Comparison of ENCODE assay signal across 10 cellular contexts in genomic region chr4:153518637-153519384, GRCh38. TPM values are rescaled to one million over a fixed set of nuclear protein-coding genes. Genes with fewer than 3 reads are reported as not detected.
DNase-seq lines count a peak whose midpoint lies in the region; ATAC-seq, FAIRE-seq and TF ChIP-seq lines count a peak whose summit lies in the region.
"Had no signal": no experiment of that assay in that cellular context is flagged by ENCODE, and none has a peak within 500 bp of the region (broad histone marks: within the 10 kb centered on the region; RNA-seq: fewer than 3 reads in every experiment).

No MANE protein-coding gene starts in this region.

- H3K36me3 Mint-ChIP-seq in activated CD4-positive, alpha-beta memory T cell treated with anti-CD3 and anti-CD28 coated beads for 36 hours: no peaks in the 10 kb centered on the region
- H3K36me3 Mint-ChIP-seq: WTC11 had no signal

- H3K4me1 Mint-ChIP-seq in activated CD4-positive, alpha-beta memory T cell treated with anti-CD3 and anti-CD28 coated beads for 36 hours (ENCODE audit: low read depth): peaks cover 80% of the 10 kb centered on the region

- peak overlapping the region; percentile 81 for H3K27ac Mint-ChIP-seq in activated CD4-positive, alpha-beta memory T cell treated with anti-CD3 and anti-CD28 coated beads for 36 hours
- H3K27ac Mint-ChIP-seq: WTC11 had no signal

- H3K9me3 Mint-ChIP-seq in activated CD4-positive, alpha-beta memory T cell treated with anti-CD3 and anti-CD28 coated beads for 36 hours: no peaks in the 10 kb centered on the region
- H3K9me3 Mint-ChIP-seq: WTC11 had no signal

- H3K4me3 ChIP-seq in heart right ventricle (peak overlapping the region in 6 of 10 donors; percentile 2 to 23 (median 8)), small intestine (ENCODE audit: low read depth in 1 of 2, low read length in 2 of 2) (no peak overlapping the region)

- H3K27me3 Mint-ChIP-seq in activated CD4-positive, alpha-beta memory T cell treated with anti-CD3 and anti-CD28 coated beads for 36 hours: no peaks in the 10 kb centered on the region

- H3K27me3 ChIP-seq in heart right ventricle (no peaks in the 10 kb centered on the region), small intestine (ENCODE audit: control insufficient read depth in 2 of 2, insufficient read depth in 2 of 2, low read length in 2 of 2) (no peaks in the 10 kb centered on the region)

- POLR2A ChIA-PET in activated CD4-positive, alpha-beta memory T cell treated with anti-CD3 and anti-CD28 coated beads for 36 hours (lab: Charles Lee): interaction anchor here (0.8 to 2.5 kb wide), 3 partner anchors 16 to 53 kb away, joined by 4 to 8 read pairs (median 5); partner anchors contain the start of gene TMEM131L

- CTCF ChIA-PET in activated CD4-positive, alpha-beta memory T cell treated with anti-CD3 and anti-CD28 coated beads for 36 hours (lab: Charles Lee): interaction anchor here (0.7 to 2.1 kb wide), 4 partner anchors 13 to 86 kb away, joined by 3 to 6 read pairs (median 4); no protein-coding TSS in a partner anchor

- H3K27ac ChIP-seq in heart right ventricle (peak overlapping the region in 9 of 10 donors; percentile 15 to 69 (median 40)), small intestine (ENCODE audit: low read depth in 1 of 2, low read length in 1 of 2) (peak overlapping the region in 1 of 2 donors; percentile 85)

- peak overlapping the region; percentile 60 for H3K4me3 Mint-ChIP-seq in activated CD4-positive, alpha-beta memory T cell treated with anti-CD3 and anti-CD28 coated beads for 36 hours
- H3K4me3 Mint-ChIP-seq: WTC11 had no signal

- H3K36me3 ChIP-seq in heart right ventricle (peaks cover 0 to 6% (median 0%) of the 10 kb centered on the region in 9 donors), small intestine (ENCODE audit: control insufficient read depth in 2 of 2, insufficient read depth in 2 of 2, low read length in 2 of 2) (no peaks in the 10 kb centered on the region)

- DNase-seq in GM18507 (ENCODE audit: extremely low spot score, insufficient read length, low read depth) (no peak), heart right ventricle (no peak), small intestine (peak; percentile 62), NCI-H82 treated with DMSO at 0.1 percent for 48 hours (lab: John Stamatoyannopoulos, UW; ENCODE audit: unreplicated experiment) (no peak), NCI-H1105 (lab: John Stamatoyannopoulos, UW) (no peak), frontal cortex (ENCODE audit: low spot score in 2 of 2) (no peak)
- peak; percentile 29 for DNase-seq in activated CD4-positive, alpha-beta memory T cell treated with anti-CD3 and anti-CD28 coated beads for 36 hours
- DNase-seq: left cardiac atrium had no signal

- ATAC-seq in heart right ventricle (peak in 7 of 8 donors; percentile 21 to 62 (median 47)), GM18873 (IDR thresholded peaks at IDR 0.05; ENCODE audit: low FRiP score, unreplicated experiment) (no peak)
- ATAC-seq: WTC11 had no signal

- peak; percentile 89 for FAIRE-seq in GM18507 (lab: Jason Lieb, UNC)
- FAIRE-seq in small intestine (lab: Jason Lieb, UNC): no peak
- FAIRE-seq in frontal cortex (lab: Jason Lieb, UNC): no peak

- intact Hi-C loops in activated CD4-positive, alpha-beta memory T cell treated with anti-CD3 and anti-CD28 coated beads for 36 hours (cut with micrococcal nuclease): no loop called here
- intact Hi-C loops in heart right ventricle (cut with DNase I): loop anchor here in 1 of 10 donors (5.0 kb wide), 1 partner anchor 37 kb away; no protein-coding TSS in a partner anchor

- WGBS in heart right ventricle, 2 donors: 41 to 52% methylated on average over 9 of the region's 9 CpGs
- 9 to 37% (median 12%) methylated on average over 9 of the region's 9 CpGs for WGBS in small intestine, 3 donors

- H3K9me3 ChIP-seq in heart right ventricle: no peaks in the 10 kb centered on the region
- no peaks in the 10 kb centered on the region for H3K9me3 ChIP-seq in small intestine (ENCODE audit: control insufficient read depth, low read depth)

- H3K4me1 ChIP-seq in heart right ventricle (peaks cover 6 to 81% (median 48%) of the 10 kb centered on the region in 9 donors), small intestine (ENCODE audit: control insufficient read depth in 2 of 2, insufficient read depth in 1 of 2, low read depth in 1 of 2, low read length in 1 of 2) (peaks cover 3 to 15% of the 10 kb centered on the region in 2 donors)

- no peak for TF ChIP-seq CTCF in heart right ventricle (IDR thresholded peaks at IDR 0.05)

RNA-seq across cellular contexts. Expression of gene TMEM131L, which starts 52.7 kb away (rescaled TPM):
- total RNA-seq in activated CD4-positive, alpha-beta memory T cell treated with anti-CD3 and anti-CD28 coated beads for 36 hours: 10 to 100 TPM; 32.7 to 33.3 TPM
- 10 to 100 TPM in 9 of 10 donors, 1 to 10 TPM in 1; 9.1 to 33.6 (median 20.0) TPM for total RNA-seq in heart right ventricle
- polyA plus RNA-seq in heart right ventricle: 1 to 10 TPM; 2.7 to 3.7 TPM
- 1 to 10 TPM in 1 of 3 donors, under 1 TPM in 2; 0.22 to 3.6 (median 0.27) TPM for polyA plus RNA-seq in small intestine
- total RNA-seq in frontal cortex: 42.4 TPM

Comparison
In these comparisons a context has a peak if more than half of its experiments do, and no peak if none do; other contexts are left out.
1. DNase-seq: peak in activated CD4-positive, alpha-beta memory T cell treated with anti-CD3 and anti-CD28 coated beads for 36 hours (single experiment) and small intestine (single experiment); none in GM18507 (single experiment), heart right ventricle (0 of 2), NCI-H82 treated with DMSO at 0.1 percent for 48 hours (single experiment), NCI-H1105 (single experiment) and frontal cortex (0 of 2).
2. H3K4me3 ChIP-seq: peak in heart right ventricle (6 of 10); none in small intestine (0 of 2).